Comparison of ENCODE assay signal across 23 cellular contexts in genomic region chr22:19996694-19997384, GRCh38. TPM values are rescaled to one million over a fixed set of nuclear protein-coding genes. Genes with fewer than 3 reads are reported as not detected.
DNase-seq lines count a peak whose midpoint lies in the region; ATAC-seq and TF ChIP-seq lines count a peak whose summit lies in the region.
"Had no signal": no experiment of that assay in that cellular context is flagged by ENCODE, and none has a peak within 500 bp of the region (broad histone marks: within the 10 kb centered on the region; RNA-seq: fewer than 3 reads in every experiment).

No MANE protein-coding gene starts in this region.

- peak overlapping the region; percentile 84 for H3K18ac ChIP-seq in neuronal stem cell (ENCODE audit: low read length)

- no peak overlapping the region for H3K4me2 ChIP-seq in neuronal stem cell (ENCODE audit: insufficient read depth, low read length, poor library complexity, severe bottlenecking)

- no peak overlapping the region for H3K14ac ChIP-seq in neuronal stem cell (ENCODE audit: low read length)

- DNase-seq in heart left ventricle (peak in 3 of 5 donors; percentile 18 to 46 (median 19)), left cardiac atrium (no peak), esophagus muscularis mucosa (ENCODE audit: extremely low spot score) (no peak), neuronal stem cell (ENCODE audit: low spot score) (no peak), H7 (no peak), mucosa of gallbladder (ENCODE audit: low spot score) (no peak), pons (ENCODE audit: low spot score) (no peak), SIG-M5 treated with dmso at 0.1 percent for 504 hours (lab: John Stamatoyannopoulos, UW; ENCODE audit: unreplicated experiment) (no peak)
- DNase-seq: activated CD4-positive, alpha-beta T cell treated with anti-CD3 and anti-CD28 coated beads for 1 hour; activated T-cell treated with anti-CD3 and anti-CD28 coated beads, Interleukin-2, amount 50 U/mL, for 72 hours; C1 segment of cervical spinal cord; hippocampal formation; naive thymus-derived CD4-positive, alpha-beta T cell; NCI-H1105 treated with DMSO at 0.1 percent for 48 hours; NCI-H2081 treated with DMSO at 0.1 percent for 48 hours; NCI-H446 treated with DMSO at 0.1 percent for 48 hours; small intestine; stimulated activated CD4-positive, alpha-beta T cell treated with anti-CD3 and anti-CD28 coated beads, Interleukin-4, amount 100 ng/mL, for 24 hours; stimulated activated naive CD8-positive, alpha-beta T cell treated with anti-CD3 and anti-CD28 coated beads, Interleukin-15, amount 100 ng/mL, for 72 hours; T1000 had no signal

- WGBS in heart left ventricle, 4 donors, result 82 to 95% (median 91%) methylated on average over 8 to 12 of the region's 12 CpGs
- 95% methylated on average over 8 of the region's 12 CpGs for WGBS in esophagus muscularis mucosa
- WGBS in neuronal stem cell (ENCODE audit: extremely low coverage in 2 of 2, insufficient read length in 2 of 2, insufficient replicate concordance in 1 of 2), 2 donors, result no CpG with 5 or more reads among the region's 12 CpGs

- peak overlapping the region; percentile 81 for H2BK15ac ChIP-seq in neuronal stem cell (ENCODE audit: low read length)

- H3K36me3 ChIP-seq in heart left ventricle, result no peaks in the 10 kb centered on the region
- H3K36me3 ChIP-seq in esophagus muscularis mucosa, result no peaks in the 10 kb centered on the region
- no peaks in the 10 kb centered on the region for H3K36me3 ChIP-seq in neuronal stem cell (replicated peaks in 1 of 2; ENCODE audit: control insufficient read depth in 2 of 2, insufficient read depth in 2 of 2, low read length in 2 of 2)
- no peaks in the 10 kb centered on the region for H3K36me3 ChIP-seq in H7 (replicated peaks; ENCODE audit: control insufficient read depth, insufficient read depth, low read length)
- H3K36me3 ChIP-seq: prostate gland, upper lobe of left lung had no signal

- H3K4me1 ChIP-seq in heart left ventricle (peaks cover 0 to 60% (median 31%) of the 10 kb centered on the region in 12 donors), esophagus muscularis mucosa (peaks cover 47 to 94% (median 86%) of the 10 kb centered on the region in 4 donors), neuronal stem cell (ENCODE audit: control insufficient read depth in 2 of 2, insufficient read depth in 1 of 2, low read depth in 1 of 2, low read length in 2 of 2) (peaks cover 40 to 46% of the 10 kb centered on the region in 2 donors)

- no peak overlapping the region for H4K8ac ChIP-seq in neuronal stem cell (ENCODE audit: low read depth, low read length)

- no peaks in the 10 kb centered on the region for H3K9me3 ChIP-seq in heart left ventricle
- H3K9me3 ChIP-seq in esophagus muscularis mucosa, result no peaks in the 10 kb centered on the region
- no peaks in the 10 kb centered on the region for H3K9me3 ChIP-seq in neuronal stem cell (replicated peaks in 1 of 2; ENCODE audit: control insufficient read depth in 2 of 2, insufficient read depth in 1 of 2, low read depth in 1 of 2, low read length in 2 of 2)
- H3K9me3 ChIP-seq: prostate gland, upper lobe of left lung had no signal

- TF ChIP-seq CTCF in heart left ventricle (IDR thresholded peaks at IDR 0.05), result no peak
- TF ChIP-seq CTCF in esophagus muscularis mucosa (IDR thresholded peaks at IDR 0.05), result no peak

- peak overlapping the region; percentile 68 for H3K9ac ChIP-seq in neuronal stem cell (ENCODE audit: low read depth, low read length, poor library complexity)

- H2AK5ac ChIP-seq in neuronal stem cell (ENCODE audit: low read depth, low read length), result peak overlapping the region; percentile 3

- no peak overlapping the region for H3K4me3 ChIP-seq in heart left ventricle
- H3K4me3 ChIP-seq in esophagus muscularis mucosa, result no peak overlapping the region
- H3K4me3 ChIP-seq in neuronal stem cell (ENCODE audit: low read length in 2 of 2), result peak overlapping the region in 1 of 2 donors; percentile 9
- H3K4me3 ChIP-seq in H7 (ENCODE audit: insufficient read depth, low read depth, low read length), result no peak overlapping the region
- H3K4me3 ChIP-seq: prostate gland, upper lobe of left lung had no signal

- peak overlapping the region; percentile 76 for H2BK12ac ChIP-seq in neuronal stem cell (ENCODE audit: low read length)

- H3K4ac ChIP-seq in neuronal stem cell (ENCODE audit: low read length), result peak overlapping the region; percentile 4

- TF ChIP-seq POLR2A in heart left ventricle (IDR thresholded peaks at IDR 0.05), result no peak
- TF ChIP-seq POLR2A in esophagus muscularis mucosa (IDR thresholded peaks at IDR 0.05; ENCODE audit: low read depth), result no peak

- TF ChIP-seq EP300 in esophagus muscularis mucosa (IDR thresholded peaks at IDR 0.05), result no peak

- no peak overlapping the region for H3K27ac ChIP-seq in heart left ventricle
- H3K27ac ChIP-seq in esophagus muscularis mucosa (replicated peaks in 1 of 4), result peak overlapping the region; percentile 9 to 82 (median 82)
- H3K27ac ChIP-seq in neuronal stem cell (replicated peaks; ENCODE audit: low read length), result no peak overlapping the region
- H3K27ac ChIP-seq: prostate gland had no signal

- H2BK120ac ChIP-seq in neuronal stem cell (ENCODE audit: low read depth, low read length), result peak overlapping the region; percentile 25

- no peak overlapping the region for H2AFZ ChIP-seq in neuronal stem cell (ENCODE audit: low read length)

- intact Hi-C loops in heart left ventricle (cut with DNase I) (no loop called here), left cardiac atrium (cut with DNase I) (no loop called here), esophagus muscularis mucosa (cut with DNase I) (no loop called here)

- H2BK5ac ChIP-seq in neuronal stem cell (ENCODE audit: low read length), result peak overlapping the region; percentile 12

- H3K79me1 ChIP-seq in neuronal stem cell (ENCODE audit: low read depth, low read length), result no peaks in the 10 kb centered on the region

- H3K27me3 ChIP-seq in heart left ventricle (no peaks in the 10 kb centered on the region), esophagus muscularis mucosa (no peaks in the 10 kb centered on the region), neuronal stem cell (ENCODE audit: control insufficient read depth in 3 of 3, insufficient read depth in 3 of 3, low read depth in 1 of 3, low read length in 3 of 3) (no peaks in the 10 kb centered on the region), H7 (ENCODE audit: control insufficient read depth, insufficient read depth, low read length) (no peaks in the 10 kb centered on the region)
- H3K27me3 ChIP-seq: upper lobe of left lung had no signal

- peak overlapping the region; percentile 86 for H3K23ac ChIP-seq in neuronal stem cell (ENCODE audit: low read depth, low read length, poor library complexity)

- peak overlapping the region; percentile 26 for H4K91ac ChIP-seq in neuronal stem cell (ENCODE audit: low read depth, low read length, poor library complexity)

- no peak for ATAC-seq in heart left ventricle
- no peak for ATAC-seq in left cardiac atrium
- ATAC-seq: activated naive CD4-positive, alpha-beta T cell treated with anti-CD3 and anti-CD28 coated beads, Interleukin-2, amount 50 U/mL, for 72 hours; activated T-cell treated with anti-CD3 and anti-CD28 coated beads, Interleukin-2, amount 50 U/mL, for 72 hours; naive thymus-derived CD4-positive, alpha-beta T cell; stimulated activated naive CD8-positive, alpha-beta T cell treated with anti-CD3 and anti-CD28 coated beads, Interleukin-15, amount 100 ng/mL, for 72 hours had no signal

RNA-seq across cellular contexts. Expression of gene ARVCF, which starts 19.8 kb away (rescaled TPM):
- total RNA-seq in heart left ventricle (10 to 100 TPM; 21.2 to 46.6 (median 33.3) TPM), left cardiac atrium (10 to 100 TPM; 12.5 to 13.4 TPM), esophagus muscularis mucosa (10 to 100 TPM; 31.1 to 55.8 (median 44.6) TPM), mucosa of gallbladder (44.3 TPM)
- polyA plus RNA-seq in heart left ventricle, result 10 to 100 TPM; 33.0 to 39.2 TPM
- polyA plus RNA-seq in neuronal stem cell (2013, experiment 1 of 2), result 35.3 TPM
- 32.4 TPM for polyA plus RNA-seq in neuronal stem cell (2013, experiment 2 of 2)
- 35.8 and 40.8 TPM in 2 replicates for total RNA-seq in H7 (2014; rRNA removed; shearing (Covaris generic))

RNA-seq across cellular contexts. Expression of gene TANGO2, which starts 24.1 kb away (rescaled TPM):
- total RNA-seq in heart left ventricle (100 to 1,000 TPM in 3 of 9 donors, 10 to 100 TPM in 6; 55.6 to 341 (median 83.7) TPM), left cardiac atrium (10 to 100 TPM; 55.0 to 80.0 TPM), esophagus muscularis mucosa (10 to 100 TPM; 37.1 to 44.4 (median 42.3) TPM), mucosa of gallbladder (39.4 TPM)
- 10 to 100 TPM; 51.3 to 63.0 TPM for polyA plus RNA-seq in heart left ventricle
- polyA plus RNA-seq in neuronal stem cell (2013, experiment 1 of 2), result 4.9 TPM
- 4.2 TPM for polyA plus RNA-seq in neuronal stem cell (2013, experiment 2 of 2)
- 11.3 and 15.7 TPM in 2 replicates for total RNA-seq in H7 (2014; rRNA removed; shearing (Covaris generic))

RNA-seq across cellular contexts. Expression of gene TXNRD2, which starts 55.2 kb away (rescaled TPM):
- total RNA-seq in heart left ventricle (10 to 100 TPM; 23.5 to 42.5 (median 33.5) TPM), left cardiac atrium (10 to 100 TPM; 22.7 to 29.6 TPM), esophagus muscularis mucosa (10 to 100 TPM; 12.9 to 27.2 (median 23.9) TPM), mucosa of gallbladder (26.9 TPM)
- polyA plus RNA-seq in heart left ventricle, result 10 to 100 TPM; 23.4 to 60.2 TPM
- 16.7 TPM for polyA plus RNA-seq in neuronal stem cell (2013, experiment 1 of 2)
- 17.7 TPM for polyA plus RNA-seq in neuronal stem cell (2013, experiment 2 of 2)
- 3.3 and 5.0 TPM in 2 replicates for total RNA-seq in H7 (2014; rRNA removed; shearing (Covaris generic))

RNA-seq across cellular contexts. Expression of gene COMT, which starts 55.3 kb away (rescaled TPM):
- total RNA-seq in heart left ventricle (100 to 1,000 TPM in 8 of 9 donors, 10 to 100 TPM in 1; 69.7 to 195 (median 119) TPM), left cardiac atrium (100 to 1,000 TPM; 101 to 103 TPM), esophagus muscularis mucosa (100 to 1,000 TPM; 141 to 231 (median 196) TPM), mucosa of gallbladder (214 TPM)
- 100 to 1,000 TPM in 1 of 2 donors, 10 to 100 TPM in 1; 84.7 to 249 TPM for polyA plus RNA-seq in heart left ventricle
- polyA plus RNA-seq in neuronal stem cell (2013, experiment 1 of 2), result 7.3 TPM
- polyA plus RNA-seq in neuronal stem cell (2013, experiment 2 of 2), result 6.4 TPM
- 1.4 and 1.7 TPM in 2 replicates for total RNA-seq in H7 (2014; rRNA removed; shearing (Covaris generic))

Comparison
In these comparisons a context has a peak if more than half of its experiments do, and no peak if none do; other contexts are left out.
1. DNase-seq: peak in heart left ventricle (3 of 5); none in left cardiac atrium (single experiment), esophagus muscularis mucosa (single experiment), neuronal stem cell (single experiment), H7 (single experiment), mucosa of gallbladder (single experiment), pons (single experiment) and SIG-M5 treated with dmso at 0.1 percent for 504 hours (single experiment).
2. H3K27ac ChIP-seq: peak in esophagus muscularis mucosa (4 of 4); none in heart left ventricle (0 of 12) and neuronal stem cell (single experiment).